Comparison of ENCODE assay signal across 18 cellular contexts in the genomic region with DNA sequence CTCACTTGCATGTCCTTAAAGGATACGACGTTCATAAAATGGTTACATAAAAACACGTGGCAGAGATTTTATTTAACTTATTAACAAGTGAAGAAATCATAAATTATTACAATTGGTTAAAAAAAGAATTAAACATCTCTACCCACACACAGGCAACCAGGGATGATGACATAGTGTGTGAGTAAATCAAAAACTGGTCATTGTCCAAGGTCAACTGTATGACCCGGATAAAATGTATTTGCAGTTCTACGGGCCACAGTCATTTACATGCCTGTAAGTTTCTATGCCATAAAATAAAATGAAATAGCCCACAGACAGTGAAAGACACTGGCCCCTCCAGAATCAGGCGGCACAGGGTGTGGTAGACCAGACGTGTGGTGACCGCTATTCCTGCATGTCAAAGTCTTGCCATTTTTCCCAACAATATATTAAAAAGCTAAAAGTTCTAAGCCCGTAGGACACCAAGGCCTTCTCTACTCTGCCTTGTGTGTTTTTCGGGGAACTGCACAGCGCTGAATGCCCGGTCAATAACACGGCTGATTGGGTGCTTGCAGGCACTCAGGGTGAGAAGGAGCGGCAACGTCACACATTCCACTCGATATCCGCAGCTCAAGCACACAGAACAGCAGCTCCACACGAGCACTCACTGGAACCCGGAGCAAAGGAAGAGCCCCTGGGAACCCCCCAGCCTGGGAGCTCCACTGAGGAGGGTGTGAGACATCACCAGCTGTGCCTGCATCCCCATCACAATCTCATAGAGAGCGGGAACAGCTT.
"Had no signal": no experiment of that assay in that cellular context is flagged by ENCODE, and none has a peak within 500 bp of the region (broad histone marks: within the 10 kb centered on the region; RNA-seq: fewer than 3 reads in every experiment).

No MANE protein-coding gene starts in this region.

- H3K4me1 ChIP-seq: heart left ventricle, pancreas, prostate gland, right lobe of liver, spleen, tibial nerve had no signal

- H3K27me3 ChIP-seq: pancreas, right lobe of liver, tibial nerve had no signal

- H3K9me3 ChIP-seq: pancreas, prostate gland, right lobe of liver, spleen, tibial nerve had no signal

- DNase-seq: central memory CD4-positive, alpha-beta T cell; effector CD4-positive, alpha-beta T cell; heart left ventricle; hippocampal formation; kidney glomerular epithelial cell; natural killer cell; occipital lobe; pancreas; right lobe of liver; spleen; stimulated activated CD4-positive, alpha-beta T cell treated with anti-CD3 and anti-CD28 coated beads, Interleukin-15, amount 100 ng/mL, for 24 hours; stimulated activated CD4-positive, alpha-beta T cell treated with anti-CD3 and anti-CD28 coated beads, Interleukin-1b, Interleukin-23, amount 100 ng/mL, for 48 hours; stimulated activated CD4-positive, alpha-beta T cell treated with anti-CD3 and anti-CD28 coated beads, Interleukin-4, amount 100 ng/mL, for 24 hours had no signal

- ATAC-seq: left lobe of liver; pancreas; stimulated activated memory B cell treated with anti-CD40 and anti-IgM and Interleukin-4, amounts not matched to agents 10 μg/mL and 1 μg/mL and 100 μg/mL, for 72 hours had no signal

- H3K27ac ChIP-seq: coronary artery, heart left ventricle, pancreas, prostate gland, right lobe of liver, spleen, tibial nerve had no signal

- H3K36me3 ChIP-seq: heart left ventricle, pancreas, prostate gland, right lobe of liver, spleen, tibial nerve had no signal

- H3K4me3 ChIP-seq: coronary artery, heart left ventricle, pancreas, prostate gland, right lobe of liver, spleen, tibial nerve had no signal
